18 cellular contexts compared by ENCODE assay signal in genomic region chr10:6408799-6409198, GRCh38.
DNase-seq lines count a peak whose midpoint lies in the region; ATAC-seq and TF ChIP-seq lines count a peak whose summit lies in the region.
"Had no signal": no experiment of that assay in that cellular context is flagged by ENCODE, and none has a peak within 500 bp of the region (broad histone marks: within the 10 kb centered on the region; RNA-seq: fewer than 3 reads in every experiment).

No MANE protein-coding gene starts in this region.

- no TSS peak for BruUV-seq in HCT116 (replicated peaks; lab: Mats Ljungman, UMichigan)

- H3K79me2 ChIP-seq in HCT116 (ENCODE audit: insufficient read depth, low read length): no peaks in the 10 kb centered on the region

- H3K9me3 Mint-ChIP-seq in chondrocyte (ENCODE audit: low read depth) (no peaks in the 10 kb centered on the region), natural killer cell (no peaks in the 10 kb centered on the region)
- H3K9me3 Mint-ChIP-seq: nephron had no signal

- no peak for DNase-seq in HCT116 (ENCODE audit: low read depth, low spot score)
- DNase-seq in chondrocyte (ENCODE audit: low spot score): no peak
- no peak for DNase-seq in natural killer cell
- no peak for DNase-seq in breast epithelium (ENCODE audit: low spot score in 2 of 2)
- DNase-seq in substantia nigra (lab: John Stamatoyannopoulos, UW): no peak
- DNase-seq in NCI-H1105 (lab: John Stamatoyannopoulos, UW): no peak
- DNase-seq: brain microvascular endothelial cell; DMS79 treated with DMSO at 0.1 percent for 48 hours; effector CD8-positive, alpha-beta T cell; Karpas-422; NCI-H1694 treated with DMSO at 0.1 percent for 48 hours; NCI-H510A had no signal

- peaks cover 9% of the 10 kb centered on the region for H3K27me3 Mint-ChIP-seq in chondrocyte (ENCODE audit: low read depth)
- H3K27me3 Mint-ChIP-seq in natural killer cell (ENCODE audit: low read depth in 2 of 2): peaks cover 0 to 5% of the 10 kb centered on the region in 2 donors

- no peaks in the 10 kb centered on the region for H4K20me1 ChIP-seq in HCT116 (ENCODE audit: insufficient read depth)

- TF ChIP-seq RAD21 in HCT116 (IDR thresholded peaks at IDR 0.05; ENCODE audit: low read depth): no peak

- H3K4me3 ChIP-seq in HCT116 (replicated peaks in 1 of 2; ENCODE audit: low read depth in 1 of 2, low read length in 2 of 2) (no peak overlapping the region), breast epithelium (no peak overlapping the region)
- H3K4me3 ChIP-seq: right atrium auricular region had no signal

- CTCF ChIA-PET in HCT116 (lab: Charles Lee): interaction anchor here (2.4 kb wide), 1 partner anchor 206 kb away, joined by 11 read pairs; the partner anchor contains the start of gene PFKFB3

- H3K27ac Mint-ChIP-seq in chondrocyte (ENCODE audit: unreplicated experiment) (no peak overlapping the region), natural killer cell (peak overlapping the region; percentile 52 to 87)

- H3K27me3 ChIP-seq in HCT116 (ENCODE audit: insufficient read depth, low read length) (peaks cover 7% of the 10 kb centered on the region), breast epithelium (no peaks in the 10 kb centered on the region)
- H3K27me3 ChIP-seq: brain microvascular endothelial cell, right atrium auricular region had no signal

- POLR2A ChIA-PET in HCT116 (lab: Charles Lee): interaction anchor here (1.5 kb wide), 1 partner anchor 206 kb away, joined by 4 read pairs; the partner anchor contains the start of gene PFKFB3

- no peaks in the 10 kb centered on the region for H3K36me3 ChIP-seq in HCT116 (ENCODE audit: control insufficient read depth in 1 of 2, insufficient read depth in 2 of 2, low read length in 2 of 2)
- H3K36me3 ChIP-seq in breast epithelium: no peaks in the 10 kb centered on the region
- H3K36me3 ChIP-seq: brain microvascular endothelial cell, right atrium auricular region had no signal

- H3K36me3 Mint-ChIP-seq in chondrocyte (ENCODE audit: low read depth) (no peaks in the 10 kb centered on the region), natural killer cell (no peaks in the 10 kb centered on the region)

- H3K4me1 ChIP-seq in HCT116 (ENCODE audit: control insufficient read depth in 1 of 2, insufficient read depth in 2 of 2, low read length in 2 of 2) (peaks cover 0 to 3% of the 10 kb centered on the region in 2 experiments; a peak in 1 of 4 replicates), breast epithelium (no peaks in the 10 kb centered on the region)

- H3K4me2 ChIP-seq in HCT116 (ENCODE audit: low read length): no peak overlapping the region

- no peak overlapping the region for H3K9ac ChIP-seq in HCT116 (ENCODE audit: low read length)

- RAD21 ChIA-PET in HCT116 (lab: Charles Lee; ENCODE audit: low non-redundant PET in 1 of 2, low total read pairs in 2 of 2, uncharacterized antibody in 2 of 2, unreplicated experiment in 2 of 2): no interaction called here

- ATAC-seq in HCT116 (no peak), natural killer cell (no peak), HG02678 (IDR thresholded peaks at IDR 0.05; ENCODE audit: unreplicated experiment) (no peak)
- ATAC-seq: activated CD8-positive, alpha-beta memory T cell treated with anti-CD3 and anti-CD28 coated beads, Interleukin-2, amount 10 ng/mL, durations not matched to agents 7 days and 5 days; Panc1 had no signal

- intact Hi-C loops in HCT116 (cut with micrococcal nuclease) (no loop called here), natural killer cell (cut with micrococcal nuclease) (no loop called here), breast epithelium (cut with DNase I; ENCODE audit: low total_unique reads) (loop anchor here (10.0 kb wide), 1 partner anchor 204 kb away; the partner anchor contains the start of gene PFKFB3)

- H2AFZ ChIP-seq in HCT116 (ENCODE audit: low read depth, low read length, poor library complexity, severe bottlenecking): no peak overlapping the region

- H3K9me3 ChIP-seq in HCT116 (ENCODE audit: control insufficient read depth in 1 of 2, insufficient read depth in 1 of 2, low read depth in 1 of 2, low read length in 2 of 2) (no peaks in the 10 kb centered on the region), breast epithelium (no peaks in the 10 kb centered on the region)
- H3K9me3 ChIP-seq: right atrium auricular region had no signal

- no peak overlapping the region for H3K27ac ChIP-seq in C4-2B
- H3K27ac ChIP-seq in HCT116 (ENCODE audit: low read depth, low read length): no peak overlapping the region
- no peak overlapping the region for H3K27ac ChIP-seq in breast epithelium
- H3K27ac ChIP-seq in substantia nigra (ENCODE audit: low read depth, low read length, poor library complexity, severe bottlenecking): no peak overlapping the region
- H3K27ac ChIP-seq: brain microvascular endothelial cell had no signal

- TF ChIP-seq CTCF in C4-2B (conservative IDR thresholded peaks at IDR 0.05) (peak; percentile 52), HCT116 (IDR thresholded peaks at IDR 0.05 in 2 of 3, conservative IDR thresholded peaks at IDR 0.05 in 1 of 3; ENCODE audit: borderline replicate concordance in 1 of 3, insufficient read depth in 1 of 3, low read depth in 2 of 3, low read length in 2 of 3) (peak in 2 of 3 experiments; percentile 35 to 39; a peak in 4 of 6 replicates), chondrocyte (IDR thresholded peaks at IDR 0.05) (peak; percentile 32), natural killer cell (IDR thresholded peaks at IDR 0.05) (no peak), breast epithelium (IDR thresholded peaks at IDR 0.05) (no peak)

- no peaks in the 10 kb centered on the region for H3K9me2 ChIP-seq in HCT116 (ENCODE audit: insufficient read depth)

- H3K4me1 Mint-ChIP-seq in chondrocyte (ENCODE audit: low read depth) (peaks cover 9% of the 10 kb centered on the region), natural killer cell (peaks cover 18 to 25% of the 10 kb centered on the region in 2 donors)

- TF ChIP-seq POLR2A in HCT116 (IDR thresholded peaks at IDR 0.05; ENCODE audit: borderline replicate concordance, extremely low read depth, insufficient read depth, insufficient read length) (no peak), breast epithelium (IDR thresholded peaks at IDR 0.05) (no peak)

- H3K4me3 Mint-ChIP-seq in chondrocyte (ENCODE audit: unreplicated experiment) (no peak overlapping the region), natural killer cell (peak overlapping the region; percentile 25)
- H3K4me3 Mint-ChIP-seq: activated CD8-positive, alpha-beta memory T cell treated with anti-CD3 and anti-CD28 coated beads, Interleukin-2, amount 10 ng/mL, durations not matched to agents 7 days and 5 days; nephron had no signal

TF ChIP-seq in HCT116, 20 proteins besides CTCF, POLR2A, EP300 and RAD21:
- TF ChIP-seq EGR1 (IDR thresholded peaks at IDR 0.05; ENCODE audit: low read depth) (no peak), TCF7L2 (IDR thresholded peaks at IDR 0.05; ENCODE audit: borderline replicate concordance, extremely low read depth, insufficient read depth, insufficient read length) (no peak), ZFX (IDR thresholded peaks at IDR 0.05) (no peak), ZNF274 (IDR thresholded peaks at IDR 0.05; ENCODE audit: low read depth, low read length) (no peak), EZH2phosphoT487 (IDR thresholded peaks at IDR 0.05; ENCODE audit: borderline replicate concordance) (no peak)
TF ChIP-seq in HCT116: peak in this region for 0.

Comparison
In these comparisons a context has a peak if more than half of its experiments do, and no peak if none do; other contexts are left out.
1. CTCF ChIP-seq: peak in C4-2B (single experiment), HCT116 (2 of 3) and chondrocyte (single experiment); none in natural killer cell (single experiment) and breast epithelium (0 of 3).